In genomic region chr1:192358822-192359221, GRCh38 we compare ENCODE assay signal across 38 cellular contexts. TPM values are rescaled to one million over a fixed set of nuclear protein-coding genes. Genes with fewer than 3 reads are reported as not detected.
"Had no signal": no experiment of that assay in that cellular context is flagged by ENCODE, and none has a peak within 500 bp of the region (broad histone marks: within the 10 kb centered on the region; RNA-seq: fewer than 3 reads in every experiment).

No MANE protein-coding gene starts in this region.

- DNase-seq: Kasumi-1, KG1, MG63, MM.1S, MV-4-11, NCI-H1092, NCI-H1092 treated with DMSO at 0.1 percent for 48 hours, NCI-H1105, NCI-H1105 treated with DMSO at 0.1 percent for 48 hours, NCI-H1417, NCI-H1417 treated with DMSO at 0.1 percent for 48 hours, NCI-H1436, NCI-H1436 treated with DMSO at 0.1 percent for 48 hours, NCI-H146, NCI-H1694, NCI-H1694 treated with DMSO at 0.1 percent for 48 hours, NCI-H187, NCI-H187 treated with DMSO at 0.1 percent for 48 hours, NCI-H1930, NCI-H2029, NCI-H2029 treated with DMSO at 0.1 percent for 48 hours, NCI-H2081, NCI-H2081 treated with DMSO at 0.1 percent for 48 hours, NCI-H2107, NCI-H2171, NCI-H2171 treated with DMSO at 0.1 percent for 48 hours, NCI-H2227 treated with DMSO at 0.1 percent for 48 hours, NCI-H226, NCI-H345, NCI-H446, NCI-H446 treated with DMSO at 0.1 percent for 48 hours, NCI-H510A, NCI-H510A treated with DMSO at 0.1 percent for 48 hours had no signal

- H3K4me2 ChIP-seq: KMS-11 had no signal

- H3K36me3 ChIP-seq: MG63 had no signal

- H3K9ac ChIP-seq: KMS-11 had no signal

- H3K9me3 ChIP-seq: MG63 had no signal

- H3K27me3 ChIP-seq: MG63 had no signal

- H3K27ac ChIP-seq: KMS-11 had no signal

- H3K4me3 ChIP-seq: MG63 had no signal

RNA-seq across cellular contexts. Expression of gene RGS21, which starts 42.0 kb away (rescaled TPM):
- total RNA-seq: LHCN-M2, M059J, MCF 10A, NCI-H460 had no signal
